ENCODE assay signal across 20 cellular contexts in genomic region chr15:73572296-73572695, GRCh38.
"Had no signal": no experiment of that assay in that cellular context is flagged by ENCODE, and none has a peak within 500 bp of the region (broad histone marks: within the 10 kb centered on the region; RNA-seq: fewer than 3 reads in every experiment).

No MANE protein-coding gene starts in this region.

- H3K27ac ChIP-seq: brain microvascular endothelial cell, coronary artery, SK-N-MC, testis had no signal

- H3K4me3 ChIP-seq: coronary artery, SK-N-MC, testis had no signal

- H3K27me3 Mint-ChIP-seq: activated naive CD8-positive, alpha-beta T cell treated with anti-CD3 and anti-CD28 coated beads, Interleukin-2, amount 10 ng/mL, durations not matched to agents 7 days and 5 days; central memory CD8-positive, alpha-beta T cell; T-cell had no signal

- H3K9me3 Mint-ChIP-seq: activated naive CD8-positive, alpha-beta T cell treated with anti-CD3 and anti-CD28 coated beads, Interleukin-2, amount 10 ng/mL, durations not matched to agents 7 days and 5 days; central memory CD8-positive, alpha-beta T cell; natural killer cell; T-cell had no signal

- H3K4me1 Mint-ChIP-seq: T-cell had no signal

- ATAC-seq: left ventricle myocardium superior, natural killer cell, T-cell had no signal

- H3K4me1 ChIP-seq: testis had no signal

- H3K27ac Mint-ChIP-seq: activated naive CD8-positive, alpha-beta T cell treated with anti-CD3 and anti-CD28 coated beads, Interleukin-2, amount 10 ng/mL, durations not matched to agents 7 days and 5 days; natural killer cell; T-cell had no signal

- H3K27me3 ChIP-seq: brain microvascular endothelial cell, testis had no signal

- DNase-seq: activated gamma-delta T cell; activated naive CD8-positive, alpha-beta T cell treated with anti-CD3 and anti-CD28 coated beads, Interleukin-2, amount 10 ng/mL, durations not matched to agents 7 days and 5 days; anterior cingulate cortex; brain microvascular endothelial cell; effector CD4-positive, alpha-beta T cell; foreskin fibroblast; glutamatergic neuron; kidney glomerular epithelial cell; left ventricle myocardium superior; mesenchymal stem cell; natural killer cell; stimulated activated CD4-positive, alpha-beta T cell treated with anti-CD3 and anti-CD28 coated beads, Interleukin-15, amount 100 ng/mL, for 24 hours; stimulated activated CD4-positive, alpha-beta T cell treated with anti-CD3 and anti-CD28 coated beads, Interleukin-4, amount 100 ng/mL, for 1 hour; stimulated activated naive CD4-positive, alpha-beta T cell; T-cell; T1000; testis had no signal

- H3K4me3 Mint-ChIP-seq: activated naive CD8-positive, alpha-beta T cell treated with anti-CD3 and anti-CD28 coated beads, Interleukin-2, amount 10 ng/mL, durations not matched to agents 7 days and 5 days; central memory CD8-positive, alpha-beta T cell; natural killer cell; T-cell had no signal

- H3K9me3 ChIP-seq: testis had no signal
